8 cellular contexts compared by ENCODE assay signal in the genomic region with DNA sequence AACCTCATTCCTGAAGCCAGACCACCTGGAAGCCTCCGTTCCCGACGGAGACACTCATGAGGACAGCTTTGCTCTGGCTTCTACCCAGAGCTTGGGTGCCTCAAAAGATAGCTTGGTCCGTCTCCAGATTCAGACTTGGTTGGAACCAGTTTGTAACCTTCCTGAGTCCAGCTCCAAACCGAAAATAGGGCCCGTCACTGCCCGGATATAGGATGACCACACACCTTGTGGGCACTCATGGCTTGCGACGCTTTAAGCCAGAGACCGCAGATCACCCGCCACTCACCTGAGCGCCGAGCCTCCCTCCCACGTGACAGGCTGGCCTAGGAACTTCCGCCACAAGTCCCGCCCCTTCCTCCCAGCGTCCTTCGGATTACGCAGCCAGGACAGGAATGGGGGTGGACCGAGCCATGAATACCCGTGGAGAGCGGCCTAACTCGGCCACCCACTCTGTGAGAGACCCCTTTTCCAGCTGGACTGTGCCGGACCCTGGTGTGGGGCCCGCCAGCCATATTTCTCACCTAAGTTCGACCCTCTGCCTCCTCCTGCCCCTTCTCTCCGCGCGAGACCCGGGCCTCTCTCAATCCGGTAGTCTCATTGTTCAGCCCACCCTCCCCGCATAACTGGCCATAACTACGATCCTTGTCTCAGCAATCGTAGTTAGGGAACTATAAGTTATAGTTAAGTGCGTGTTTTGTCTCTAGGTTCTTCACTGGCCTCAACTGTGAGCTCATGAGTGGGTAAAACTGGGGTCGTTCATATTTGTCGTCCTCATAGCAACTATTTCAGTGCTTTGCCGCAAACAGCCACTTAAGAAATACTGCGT. TPM values are rescaled to one million over a fixed set of nuclear protein-coding genes. Genes with fewer than 3 reads are reported as not detected.
DNase-seq lines count a peak whose midpoint lies in the region; ATAC-seq and TF ChIP-seq lines count a peak whose summit lies in the region.

A gene with protein sequence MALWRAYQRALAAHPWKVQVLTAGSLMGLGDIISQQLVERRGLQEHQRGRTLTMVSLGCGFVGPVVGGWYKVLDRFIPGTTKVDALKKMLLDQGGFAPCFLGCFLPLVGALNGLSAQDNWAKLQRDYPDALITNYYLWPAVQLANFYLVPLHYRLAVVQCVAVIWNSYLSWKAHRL (minus strand): TSS at position 332 of the 826 bp plus-strand sequence. CDS start 580 bp downstream, outside the sequence.

- peak within 1 kb of the TSS; percentile 65 to 95 (median 78) for H3K4me3 ChIP-seq in Peyer's patch
- peak within 1 kb of the TSS; percentile 78 to 95 (median 84) for H3K4me3 ChIP-seq in esophagus muscularis mucosa
- H3K4me3 ChIP-seq in muscle layer of duodenum (ENCODE audit: low read depth in 1 of 2, low read length in 2 of 2): peak within 1 kb of the TSS; percentile 78 to 84

- intact Hi-C loops in esophagus muscularis mucosa (cut with DNase I): loop anchor here (5.0 kb wide), 2 partner anchors 34 to 49 kb away; a partner anchor contains a TSS

- H3K36me3 ChIP-seq in Peyer's patch: peaks cover 0 to 21% (median 0%) of the 10 kb centered on the region in 3 donors
- peaks cover 20 to 26% (median 25%) of the 10 kb centered on the region in 4 donors for H3K36me3 ChIP-seq in esophagus muscularis mucosa
- peaks cover 13 to 34% of the 10 kb centered on the region in 2 donors for H3K36me3 ChIP-seq in muscle layer of duodenum (ENCODE audit: control insufficient read depth in 1 of 2, insufficient read depth in 2 of 2, low read length in 2 of 2)

- TF ChIP-seq CTCF in Peyer's patch (IDR thresholded peaks at IDR 0.05) (no peak), esophagus muscularis mucosa (IDR thresholded peaks at IDR 0.05) (no peak)

- no peak for TF ChIP-seq EP300 in esophagus muscularis mucosa (IDR thresholded peaks at IDR 0.05)

- H3K27ac ChIP-seq in Peyer's patch (peak within 1 kb of the TSS; percentile 86 to 94 (median 90)), esophagus muscularis mucosa (replicated peaks in 1 of 4) (peak within 1 kb of the TSS; percentile 93 to 98 (median 95)), muscle layer of duodenum (ENCODE audit: low read length) (peak within 1 kb of the TSS; percentile 93)

- H3K9me3 ChIP-seq in Peyer's patch: no peaks in the 10 kb centered on the region
- H3K9me3 ChIP-seq in esophagus muscularis mucosa: no peaks in the 10 kb centered on the region
- H3K9me3 ChIP-seq in muscle layer of duodenum (ENCODE audit: control insufficient read depth in 1 of 2, low read length in 2 of 2): no peaks in the 10 kb centered on the region

- H3K4me1 ChIP-seq in Peyer's patch (peaks cover 0 to 21% (median 6%) of the 10 kb centered on the region in 4 donors), esophagus muscularis mucosa (peaks cover 29 to 34% (median 31%) of the 10 kb centered on the region in 4 donors), muscle layer of duodenum (ENCODE audit: control insufficient read depth in 1 of 2, insufficient read depth in 2 of 2, low read length in 2 of 2) (peaks cover 5 to 14% of the 10 kb centered on the region in 2 donors)

- ATAC-seq in GM21723 (IDR thresholded peaks at IDR 0.05; ENCODE audit: unreplicated experiment): peak; percentile 89

- DNase-seq in DMS53 treated with DMSO at 0.1 percent for 48 hours (lab: John Stamatoyannopoulos, UW; ENCODE audit: unreplicated experiment): peak; percentile 64
- DNase-seq in KG1 (lab: John Stamatoyannopoulos, UW): peak; percentile 67
- peak; percentile 92 to 96 (median 94) for DNase-seq in Peyer's patch
- DNase-seq in activated T-cell treated with anti-CD3 and anti-CD28 coated beads, Interleukin-2, amount 50 U/mL, for 48 hours: peak; percentile 89 to 93
- DNase-seq in esophagus muscularis mucosa (ENCODE audit: extremely low spot score): peak; percentile 98
- DNase-seq in stimulated activated CD8-positive, alpha-beta memory T cell treated with anti-CD3 and anti-CD28 coated beads, Interleukin-7, amount 100 ng/mL, for 24 hours (ENCODE audit: low read depth): peak; percentile 77

- TF ChIP-seq POLR2A in Peyer's patch (IDR thresholded peaks at IDR 0.05): peak; percentile 53 to 83
- peak; percentile 71 for TF ChIP-seq POLR2A in esophagus muscularis mucosa (IDR thresholded peaks at IDR 0.05; ENCODE audit: low read depth)

- H3K27me3 ChIP-seq in Peyer's patch (no peaks in the 10 kb centered on the region), esophagus muscularis mucosa (no peaks in the 10 kb centered on the region), muscle layer of duodenum (ENCODE audit: low read depth, low read length) (no peaks in the 10 kb centered on the region)

- WGBS in esophagus muscularis mucosa: 0% methylated on average over 25 of the region's 39 CpGs

RNA-seq across cellular contexts. Expression of the gene that starts here (rescaled TPM):
- total RNA-seq in Peyer's patch: 10 to 100 TPM; 41.5 to 62.3 (median 51.6) TPM
- total RNA-seq in esophagus muscularis mucosa: 10 to 100 TPM; 46.7 to 70.2 (median 60.6) TPM

Comparison
In these comparisons a context has a peak if more than half of its experiments do, and no peak if none do; other contexts are left out.
1. Peak in every context shown above with its lines: DNase-seq, ATAC-seq, H3K4me3 ChIP-seq and H3K27ac ChIP-seq.